ENCODE assay signal across 13 cellular contexts in genomic region chr19:57566396-57567256, GRCh38. TPM values are rescaled to one million over a fixed set of nuclear protein-coding genes. Genes with fewer than 3 reads are reported as not detected.
DNase-seq lines count a peak whose midpoint lies in the region; ATAC-seq and TF ChIP-seq lines count a peak whose summit lies in the region.
"Had no signal": no experiment of that assay in that cellular context is flagged by ENCODE, and none has a peak within 500 bp of the region (broad histone marks: within the 10 kb centered on the region; RNA-seq: fewer than 3 reads in every experiment).

No MANE protein-coding gene starts in this region.

- intact Hi-C loops in Right ventricle myocardium superior (cut with DNase I), result no loop called here

- no peaks in the 10 kb centered on the region for H3K79me2 ChIP-seq in Loucy (ENCODE audit: insufficient read depth, low read length)

- peak; percentile 9 for DNase-seq in activated naive CD8-positive, alpha-beta T cell treated with anti-CD3 and anti-CD28 coated beads for 36 hours
- no peak for DNase-seq in activated naive CD8-positive, alpha-beta T cell treated with anti-CD3 and anti-CD28 coated beads, Interleukin-2, amount 50 U/mL, for 24 hours
- DNase-seq in choroid plexus epithelial cell (ENCODE audit: low read depth), result peak; percentile 61
- DNase-seq in Right ventricle myocardium superior, result no peak
- DNase-seq in superior temporal gyrus (ENCODE audit: extremely low spot score), result no peak
- DNase-seq: CD4-positive, alpha-beta memory T cell; left ventricle myocardium superior; NCI-H1092 treated with DMSO at 0.1 percent for 48 hours had no signal

- H3K4me3 ChIP-seq in Loucy (ENCODE audit: low read length, poor library complexity, severe bottlenecking) (no peak overlapping the region), choroid plexus epithelial cell (ENCODE audit: low read depth, low read length) (no peak overlapping the region), muscle layer of duodenum (ENCODE audit: low read depth in 1 of 2, low read length in 2 of 2) (peak overlapping the region; percentile 30 to 46)
- H3K4me3 ChIP-seq: gastroesophageal sphincter had no signal

- H3K4me1 ChIP-seq in Loucy (ENCODE audit: insufficient read depth, low read length, poor library complexity, severe bottlenecking) (no peaks in the 10 kb centered on the region), muscle layer of duodenum (ENCODE audit: control insufficient read depth in 1 of 2, insufficient read depth in 2 of 2, low read length in 2 of 2) (no peaks in the 10 kb centered on the region)
- H3K4me1 ChIP-seq: gastroesophageal sphincter had no signal

- H3K36me3 ChIP-seq in Loucy (ENCODE audit: insufficient read depth, low read length) (no peaks in the 10 kb centered on the region), muscle layer of duodenum (ENCODE audit: control insufficient read depth in 1 of 2, insufficient read depth in 2 of 2, low read length in 2 of 2) (peaks cover 0 to 15% of the 10 kb centered on the region in 2 donors)

- no peaks in the 10 kb centered on the region for H4K20me1 ChIP-seq in Loucy (ENCODE audit: insufficient read depth, low read length, poor library complexity, severe bottlenecking)

- H3K9ac ChIP-seq in Loucy (ENCODE audit: low read depth, low read length, poor library complexity, severe bottlenecking), result no peak overlapping the region

- H3K4me2 ChIP-seq in Loucy (ENCODE audit: low read depth, low read length, poor library complexity, severe bottlenecking), result no peak overlapping the region

- H2AFZ ChIP-seq in Loucy (ENCODE audit: low read length), result no peak overlapping the region

- H3K4me1 Mint-ChIP-seq in activated naive CD8-positive, alpha-beta T cell treated with anti-CD3 and anti-CD28 coated beads for 36 hours, result no peaks in the 10 kb centered on the region
- H3K4me1 Mint-ChIP-seq in activated naive CD8-positive, alpha-beta T cell treated with anti-CD3 and anti-CD28 coated beads, Interleukin-2, amount 50 U/mL, for 24 hours, result no peaks in the 10 kb centered on the region
- H3K4me1 Mint-ChIP-seq: CD4-positive, alpha-beta memory T cell; stimulated activated memory B cell treated with anti-CD40 and anti-IgM and Interleukin-4, amounts not matched to agents 10 μg/mL and 1 μg/mL and 100 μg/mL, for 72 hours had no signal

- TF ChIP-seq CTCF in Loucy (conservative IDR thresholded peaks at IDR 0.05; ENCODE audit: low read length) (peak; percentile 21; the same call in 1 of the 2 replicates), choroid plexus epithelial cell (conservative IDR thresholded peaks at IDR 0.05; ENCODE audit: low read depth, low read length) (no peak)

- no peaks in the 10 kb centered on the region for H3F3A ChIP-seq in Loucy (ENCODE audit: low read depth)

- H3K36me3 Mint-ChIP-seq in activated naive CD8-positive, alpha-beta T cell treated with anti-CD3 and anti-CD28 coated beads for 36 hours, result peaks cover 31% of the 10 kb centered on the region
- H3K36me3 Mint-ChIP-seq in activated naive CD8-positive, alpha-beta T cell treated with anti-CD3 and anti-CD28 coated beads, Interleukin-2, amount 50 U/mL, for 24 hours (ENCODE audit: low read depth), result peaks cover 50% of the 10 kb centered on the region

- H3K27me3 Mint-ChIP-seq in activated naive CD8-positive, alpha-beta T cell treated with anti-CD3 and anti-CD28 coated beads for 36 hours, result no peaks in the 10 kb centered on the region
- H3K27me3 Mint-ChIP-seq in activated naive CD8-positive, alpha-beta T cell treated with anti-CD3 and anti-CD28 coated beads, Interleukin-2, amount 50 U/mL, for 24 hours, result peaks cover 6% of the 10 kb centered on the region
- H3K27me3 Mint-ChIP-seq: CD4-positive, alpha-beta memory T cell; stimulated activated memory B cell treated with anti-CD40 and anti-IgM and Interleukin-4, amounts not matched to agents 10 μg/mL and 1 μg/mL and 100 μg/mL, for 72 hours had no signal

- peaks cover 65% of the 10 kb centered on the region for H3K9me3 Mint-ChIP-seq in activated naive CD8-positive, alpha-beta T cell treated with anti-CD3 and anti-CD28 coated beads for 36 hours
- H3K9me3 Mint-ChIP-seq in activated naive CD8-positive, alpha-beta T cell treated with anti-CD3 and anti-CD28 coated beads, Interleukin-2, amount 50 U/mL, for 24 hours, result peaks cover 74% of the 10 kb centered on the region

- no peak for ATAC-seq in activated naive CD8-positive, alpha-beta T cell treated with anti-CD3 and anti-CD28 coated beads, Interleukin-2, amount 50 U/mL, for 24 hours
- ATAC-seq in GM21528 (IDR thresholded peaks at IDR 0.05; ENCODE audit: low FRiP score, unreplicated experiment), result no peak
- ATAC-seq in Right ventricle myocardium superior (ENCODE audit: poor library complexity), result no peak
- ATAC-seq: gastroesophageal sphincter; left ventricle myocardium superior; stimulated activated memory B cell treated with anti-CD40 and anti-IgM and Interleukin-4, amounts not matched to agents 10 μg/mL and 1 μg/mL and 100 μg/mL, for 72 hours had no signal

- H3K27me3 ChIP-seq in Loucy (ENCODE audit: insufficient read depth, low read length, poor library complexity, severe bottlenecking) (no peaks in the 10 kb centered on the region), muscle layer of duodenum (ENCODE audit: low read depth, low read length) (no peaks in the 10 kb centered on the region)
- H3K27me3 ChIP-seq: gastroesophageal sphincter had no signal

- H3K4me3 Mint-ChIP-seq in activated naive CD8-positive, alpha-beta T cell treated with anti-CD3 and anti-CD28 coated beads for 36 hours, result no peak overlapping the region
- H3K4me3 Mint-ChIP-seq in activated naive CD8-positive, alpha-beta T cell treated with anti-CD3 and anti-CD28 coated beads, Interleukin-2, amount 50 U/mL, for 24 hours, result no peak overlapping the region
- H3K4me3 Mint-ChIP-seq: CD4-positive, alpha-beta memory T cell; stimulated activated memory B cell treated with anti-CD40 and anti-IgM and Interleukin-4, amounts not matched to agents 10 μg/mL and 1 μg/mL and 100 μg/mL, for 72 hours had no signal

- no peak overlapping the region for H3K27ac ChIP-seq in muscle layer of duodenum (ENCODE audit: low read length)
- H3K27ac ChIP-seq: gastroesophageal sphincter had no signal

- H3K9me3 ChIP-seq in Loucy (ENCODE audit: insufficient read depth, low read depth, low read length), result peaks cover 62% of the 10 kb centered on the region; the same call in 1 of the 2 replicates
- H3K9me3 ChIP-seq in muscle layer of duodenum (ENCODE audit: control insufficient read depth in 1 of 2, low read length in 2 of 2), result peaks cover 53 to 84% of the 10 kb centered on the region in 2 donors

- H3K27ac Mint-ChIP-seq in activated naive CD8-positive, alpha-beta T cell treated with anti-CD3 and anti-CD28 coated beads for 36 hours, result no peak overlapping the region
- no peak overlapping the region for H3K27ac Mint-ChIP-seq in activated naive CD8-positive, alpha-beta T cell treated with anti-CD3 and anti-CD28 coated beads, Interleukin-2, amount 50 U/mL, for 24 hours
- H3K27ac Mint-ChIP-seq: CD4-positive, alpha-beta memory T cell; stimulated activated memory B cell treated with anti-CD40 and anti-IgM and Interleukin-4, amounts not matched to agents 10 μg/mL and 1 μg/mL and 100 μg/mL, for 72 hours had no signal

- H3K9me2 ChIP-seq in Loucy (replicated peaks; ENCODE audit: low read depth, low read length), result no peaks in the 10 kb centered on the region

RNA-seq across cellular contexts. Expression of gene ZNF550, which starts 7.0 kb away (rescaled TPM):
- 10 to 100 TPM; 10.9 to 11.4 TPM for total RNA-seq in activated naive CD8-positive, alpha-beta T cell treated with anti-CD3 and anti-CD28 coated beads for 36 hours
- 8.0 TPM for total RNA-seq in Right ventricle myocardium superior

RNA-seq across cellular contexts. Expression of gene ZNF416, which starts 12.1 kb away (rescaled TPM):
- total RNA-seq in activated naive CD8-positive, alpha-beta T cell treated with anti-CD3 and anti-CD28 coated beads for 36 hours, result 1 to 10 TPM; 5.9 to 7.0 TPM
- total RNA-seq in Right ventricle myocardium superior, result 4.2 TPM

RNA-seq across cellular contexts. Expression of gene ZIK1, which starts 17.3 kb away (rescaled TPM):
- 10 to 100 TPM; 13.1 to 14.4 TPM for total RNA-seq in activated naive CD8-positive, alpha-beta T cell treated with anti-CD3 and anti-CD28 coated beads for 36 hours
- 3.8 TPM for total RNA-seq in Right ventricle myocardium superior

RNA-seq across cellular contexts. Expression of gene ZNF530, which starts 33.1 kb away (rescaled TPM):
- total RNA-seq in activated naive CD8-positive, alpha-beta T cell treated with anti-CD3 and anti-CD28 coated beads for 36 hours, result 10 to 100 TPM; 11.0 to 12.2 TPM
- 3.7 TPM for total RNA-seq in Right ventricle myocardium superior

RNA-seq across cellular contexts. Expression of gene ZNF549, which starts 39.5 kb away (rescaled TPM):
- 1 to 10 TPM; 5.6 to 6.1 TPM for total RNA-seq in activated naive CD8-positive, alpha-beta T cell treated with anti-CD3 and anti-CD28 coated beads for 36 hours
- 4.2 TPM for total RNA-seq in Right ventricle myocardium superior

Comparison
In these comparisons a context has a peak if more than half of its experiments do, and no peak if none do; other contexts are left out.
1. DNase-seq: peak in activated naive CD8-positive, alpha-beta T cell treated with anti-CD3 and anti-CD28 coated beads for 36 hours (single experiment) and choroid plexus epithelial cell (single experiment); none in activated naive CD8-positive, alpha-beta T cell treated with anti-CD3 and anti-CD28 coated beads, Interleukin-2, amount 50 U/mL, for 24 hours (single experiment), Right ventricle myocardium superior (single experiment) and superior temporal gyrus (single experiment).
2. H3K4me3 ChIP-seq: peak in muscle layer of duodenum (2 of 2); none in Loucy (single experiment) and choroid plexus epithelial cell (single experiment).